Comparison of ENCODE assay signal across 8 cellular contexts in genomic region chr6:138692978-138693909, GRCh38.
DNase-seq lines count a peak whose midpoint lies in the region; ATAC-seq and TF ChIP-seq lines count a peak whose summit lies in the region.

No MANE protein-coding gene starts in this region.

- H3K4me1 ChIP-seq in DOHH2 (ENCODE audit: control insufficient read depth, low read length) (0 out of 2 replicates have a peak, but pooled peaks cover 3% of the 10 kb centered on the region), PC-3 (ENCODE audit: insufficient read depth, low read length) (peaks cover 7% of the 10 kb centered on the region), cardiac muscle cell (ENCODE audit: low read depth) (no peaks in the 10 kb centered on the region), osteoblast (ENCODE audit: insufficient read depth, low read length) (peaks cover 13% of the 10 kb centered on the region)

- peak overlapping the region; percentile 76 for H3K9ac ChIP-seq in PC-3 (ENCODE audit: low read length)

- H3K9me2 ChIP-seq in DOHH2 (replicated peaks; ENCODE audit: control insufficient read depth, low read length) (no peaks in the 10 kb centered on the region), PC-3 (replicated peaks; ENCODE audit: low read length) (no peaks in the 10 kb centered on the region)

- peak overlapping the region in 1 of 2 donors; percentile 54 for H3K27ac Mint-ChIP-seq in activated naive CD4-positive, alpha-beta T cell treated with anti-CD3 and anti-CD28 coated beads, Interleukin-2, amount 50 U/mL, for 72 hours

- H3K27me3 ChIP-seq in DOHH2 (ENCODE audit: control insufficient read depth, low read length) (peaks cover 18% of the 10 kb centered on the region), PC-3 (ENCODE audit: low read length) (no peaks in the 10 kb centered on the region), cardiac muscle cell (peaks cover 4% of the 10 kb centered on the region), osteoblast (ENCODE audit: insufficient read depth, low read length) (no peaks in the 10 kb centered on the region)

- H4K20me1 ChIP-seq in DOHH2 (ENCODE audit: control insufficient read depth, insufficient read depth, low read depth, low read length) (no peaks in the 10 kb centered on the region), PC-3 (ENCODE audit: low read length) (no peaks in the 10 kb centered on the region), osteoblast (ENCODE audit: insufficient read depth, low read length) (no peaks in the 10 kb centered on the region)

- POLR2A ChIA-PET in PC-3 (lab: Charles Lee; ENCODE audit: unreplicated experiment) = no interaction called here

- H3K4me2 ChIP-seq in DOHH2 (ENCODE audit: low read length) (peak overlapping the region; percentile 60), PC-3 (ENCODE audit: low read length) (peak overlapping the region; percentile 97), osteoblast (ENCODE audit: insufficient read depth, low read length) (peak overlapping the region; percentile 92)

- CTCF ChIA-PET in PC-3 (lab: Charles Lee) = interaction anchor here (0.8 kb wide), 1 partner anchor 10 kb away, joined by 3 read pairs; no protein-coding TSS in a partner anchor

- H3K9me3 Mint-ChIP-seq in activated naive CD4-positive, alpha-beta T cell treated with anti-CD3 and anti-CD28 coated beads, Interleukin-2, amount 50 U/mL, for 72 hours = no peaks in the 10 kb centered on the region

- H3F3A ChIP-seq in DOHH2 (ENCODE audit: control insufficient read depth, insufficient read depth) (no peaks in the 10 kb centered on the region), PC-3 (ENCODE audit: low read length, unreplicated experiment) (no peaks in the 10 kb centered on the region)

- ATAC-seq in GM21515 (IDR thresholded peaks at IDR 0.05; ENCODE audit: unreplicated experiment) = peak; percentile 58
- peak; percentile 68 for ATAC-seq in PC-3
- ATAC-seq in activated naive CD4-positive, alpha-beta T cell treated with anti-CD3 and anti-CD28 coated beads, Interleukin-2, amount 50 U/mL, for 72 hours = peak; percentile 63 to 74

- peak overlapping the region; percentile 63 for H3K4me3 ChIP-seq in DOHH2 (ENCODE audit: low read length)
- H3K4me3 ChIP-seq in PC-3 (ENCODE audit: low read length) = peak overlapping the region; percentile 89
- H3K4me3 ChIP-seq in cardiac muscle cell = peak overlapping the region; percentile 93
- peak overlapping the region; percentile 88 for H3K4me3 ChIP-seq in osteoblast (ENCODE audit: insufficient read depth, low read length)

- peaks cover 0 to 4% of the 10 kb centered on the region in 2 donors for H3K36me3 Mint-ChIP-seq in activated naive CD4-positive, alpha-beta T cell treated with anti-CD3 and anti-CD28 coated beads, Interleukin-2, amount 50 U/mL, for 72 hours

- H3K36me3 ChIP-seq in DOHH2 (ENCODE audit: control insufficient read depth, low read length) (no peaks in the 10 kb centered on the region), PC-3 (ENCODE audit: low read depth, low read length) (no peaks in the 10 kb centered on the region), cardiac muscle cell (no peaks in the 10 kb centered on the region), osteoblast (ENCODE audit: insufficient read depth, low read length) (no peaks in the 10 kb centered on the region)

- intact Hi-C loops in PC-3 (cut with micrococcal nuclease) = loop anchor here (1.0 kb wide), 1 partner anchor 73 kb away; no protein-coding TSS in a partner anchor

- TF ChIP-seq CTCF in DOHH2 (IDR thresholded peaks at IDR 0.05; ENCODE audit: low read depth, low read length, poor library complexity, severe bottlenecking) (no peak), PC-3 (conservative IDR thresholded peaks at IDR 0.05; ENCODE audit: low read depth, low read length) (no peak), cardiac muscle cell (IDR thresholded peaks at IDR 0.05; ENCODE audit: low read depth, low read length) (no peak), osteoblast (IDR thresholded peaks at IDR 0.05; ENCODE audit: extremely low read depth, low read depth, low read length) (no peak)

- no TSS peak for BruUV-seq in PC-3 (replicated peaks; lab: Mats Ljungman, UMichigan)

- H3K79me2 ChIP-seq in DOHH2 (ENCODE audit: control insufficient read depth, low read length) (no peaks in the 10 kb centered on the region), PC-3 (ENCODE audit: low read length) (peaks cover 37% of the 10 kb centered on the region), osteoblast (ENCODE audit: insufficient read depth, low read length) (peaks cover 18% of the 10 kb centered on the region)

- H3K27ac ChIP-seq in DOHH2 (ENCODE audit: low read depth, low read length) = no peak overlapping the region
- H3K27ac ChIP-seq in PC-3 (ENCODE audit: low read length) = 0 out of 2 replicates have a peak overlapping the region, but pooled peaks have one; percentile 3
- H3K27ac ChIP-seq in cardiac muscle cell = peak overlapping the region; percentile 8
- H3K27ac ChIP-seq in osteoblast (ENCODE audit: low read depth, low read length) = no peak overlapping the region

- DNase-seq in HT-29 (ENCODE audit: low spot score) = peak; percentile 80
- DNase-seq in PC-3 = peak; percentile 76
- peak; percentile 39 to 72 for DNase-seq in activated naive CD4-positive, alpha-beta T cell treated with anti-CD3 and anti-CD28 coated beads, Interleukin-2, amount 50 U/mL, for 72 hours (ENCODE audit: low spot score in 2 of 2)
- peak; percentile 74 to 79 for DNase-seq in cardiac muscle cell (ENCODE audit: low read depth in 1 of 2, low spot score in 1 of 2)
- DNase-seq in osteoblast (ENCODE audit: insufficient read length, low spot score, missing footprints) = peak; percentile 97
- no peak for DNase-seq in putamen (ENCODE audit: low spot score)

- H2AFZ ChIP-seq in PC-3 (ENCODE audit: low read length) (peak overlapping the region; percentile 98), osteoblast (ENCODE audit: low read length) (peak overlapping the region; percentile 97)

- H3K9me3 ChIP-seq in DOHH2 (ENCODE audit: control insufficient read depth, insufficient read depth, low read length) = no peaks in the 10 kb centered on the region
- no peaks in the 10 kb centered on the region for H3K9me3 ChIP-seq in PC-3 (ENCODE audit: low read length)
- H3K9me3 ChIP-seq in cardiac muscle cell (ENCODE audit: low read depth) = no peaks in the 10 kb centered on the region
- no peaks in the 10 kb centered on the region for H3K9me3 ChIP-seq in osteoblast (ENCODE audit: low read depth, low read length)

Comparison
In these comparisons a context has a peak if more than half of its experiments do, and no peak if none do; other contexts are left out.
1. H3K27ac ChIP-seq: peak in PC-3 (single experiment) and cardiac muscle cell (single experiment); none in DOHH2 (single experiment) and osteoblast (single experiment).
2. Peak in every context shown above with its lines, with median percentiles within 50 percentile points of each other: H3K4me2 ChIP-seq, H3K4me3 ChIP-seq and ATAC-seq.